In genomic region chr1:119859647-119860046, GRCh38 we compare ENCODE assay signal across 10 cellular contexts. TPM values are rescaled to one million over a fixed set of nuclear protein-coding genes. Genes with fewer than 3 reads are reported as not detected.
DNase-seq lines count a peak whose midpoint lies in the region; ATAC-seq, FAIRE-seq and TF ChIP-seq lines count a peak whose summit lies in the region.
"Had no signal": no experiment of that assay in that cellular context is flagged by ENCODE, and none has a peak within 500 bp of the region (broad histone marks: within the 10 kb centered on the region; RNA-seq: fewer than 3 reads in every experiment).

No MANE protein-coding gene starts in this region.

- H3K36me3 ChIP-seq in SJCRH30 (no peaks in the 10 kb centered on the region), psoas muscle (ENCODE audit: insufficient read depth in 1 of 2, low read depth in 1 of 2) (no peaks in the 10 kb centered on the region), tibial nerve (no peaks in the 10 kb centered on the region)

- H3K27ac ChIP-seq in SJCRH30: peak overlapping the region; percentile 33; the same call in 1 of the 2 replicates
- H3K27ac ChIP-seq in psoas muscle: no peak overlapping the region
- H3K27ac ChIP-seq in tibial nerve: no peak overlapping the region

- no peak for TF ChIP-seq EP300 in tibial nerve (IDR thresholded peaks at IDR 0.05)

- FAIRE-seq in urothelium cell line (lab: Jason Lieb, UNC): no peak

- DNase-seq in activated naive CD4-positive, alpha-beta T cell treated with anti-CD3 and anti-CD28 coated beads, Interleukin-2, amount 50 U/mL, for 72 hours (ENCODE audit: low spot score in 2 of 2): no peak
- no peak for DNase-seq in activated naive CD4-positive, alpha-beta T cell treated with Interleukin-2 at 50 U/mL for 16 hours
- DNase-seq in SJCRH30 (peak in 1 of 2 experiments; percentile 52), fibroblast of gingiva (ENCODE audit: low read depth) (peak; percentile 55), urothelium cell line (ENCODE audit: low spot score) (peak; percentile 64), psoas muscle (no peak), tibial nerve (ENCODE audit: low spot score in 2 of 2) (no peak), NCI-H1105 (lab: John Stamatoyannopoulos, UW) (no peak)
- DNase-seq: CD8-positive, alpha-beta memory T cell; left cardiac atrium had no signal

- intact Hi-C loops in psoas muscle (cut with DNase I): no loop called here

- no peaks in the 10 kb centered on the region for H3K9me3 ChIP-seq in SJCRH30 (replicated peaks)
- no peaks in the 10 kb centered on the region for H3K9me3 ChIP-seq in psoas muscle
- no peaks in the 10 kb centered on the region for H3K9me3 ChIP-seq in tibial nerve

- WGBS in psoas muscle, 3 donors: 11 to 35% (median 23%) methylated on average over 4 of the region's 4 CpGs
- 53 to 63% methylated on average over 4 of the region's 4 CpGs for WGBS in tibial nerve, 2 donors

- no peaks in the 10 kb centered on the region for H3K36me3 Mint-ChIP-seq in activated naive CD4-positive, alpha-beta T cell treated with anti-CD3 and anti-CD28 coated beads, Interleukin-2, amount 50 U/mL, for 72 hours
- H3K36me3 Mint-ChIP-seq: CD8-positive, alpha-beta memory T cell had no signal

- peak; percentile 77 to 84 for ATAC-seq in activated naive CD4-positive, alpha-beta T cell treated with anti-CD3 and anti-CD28 coated beads, Interleukin-2, amount 50 U/mL, for 72 hours
- no peak for ATAC-seq in psoas muscle

- H3K4me1 ChIP-seq in SJCRH30: peaks cover 11% of the 10 kb centered on the region
- no peaks in the 10 kb centered on the region for H3K4me1 ChIP-seq in psoas muscle
- H3K4me1 ChIP-seq in tibial nerve: no peaks in the 10 kb centered on the region

- no peak for TF ChIP-seq POLR2A in tibial nerve (IDR thresholded peaks at IDR 0.05)

- TF ChIP-seq CTCF in psoas muscle (IDR thresholded peaks at IDR 0.05) (no peak), tibial nerve (IDR thresholded peaks at IDR 0.05) (no peak)

- H3K9me3 Mint-ChIP-seq in activated naive CD4-positive, alpha-beta T cell treated with anti-CD3 and anti-CD28 coated beads, Interleukin-2, amount 50 U/mL, for 72 hours: no peaks in the 10 kb centered on the region
- H3K9me3 Mint-ChIP-seq: CD8-positive, alpha-beta memory T cell had no signal

- H3K27ac Mint-ChIP-seq in activated naive CD4-positive, alpha-beta T cell treated with anti-CD3 and anti-CD28 coated beads, Interleukin-2, amount 50 U/mL, for 72 hours: no peak overlapping the region
- H3K27ac Mint-ChIP-seq: CD8-positive, alpha-beta memory T cell had no signal

- no peak overlapping the region for H3K4me3 ChIP-seq in SJCRH30
- no peak overlapping the region for H3K4me3 ChIP-seq in psoas muscle
- H3K4me3 ChIP-seq in tibial nerve: no peak overlapping the region

- no peaks in the 10 kb centered on the region for H3K27me3 ChIP-seq in SJCRH30
- H3K27me3 ChIP-seq in psoas muscle (ENCODE audit: insufficient read depth in 3 of 3, low read length in 2 of 3): no peaks in the 10 kb centered on the region
- H3K27me3 ChIP-seq in tibial nerve: no peaks in the 10 kb centered on the region

RNA-seq across cellular contexts. Expression of gene ADAM30, which starts 36.7 kb away (rescaled TPM):
- total RNA-seq in activated naive CD4-positive, alpha-beta T cell treated with anti-CD3 and anti-CD28 coated beads, Interleukin-2, amount 50 U/mL, for 72 hours: not detected
- not detected in 2 replicates for total RNA-seq in SJCRH30 (2014; rRNA removed; shearing (Covaris generic))
- total RNA-seq in psoas muscle: not detected
- not detected for polyA plus RNA-seq in psoas muscle
- total RNA-seq in tibial nerve: not detected
- total RNA-seq: CD8-positive, alpha-beta memory T cell; left cardiac atrium had no signal
- polyA plus RNA-seq: CD8-positive, alpha-beta memory T cell had no signal

RNA-seq across cellular contexts. Expression of gene REG4, which starts 48.4 kb away (rescaled TPM):
- 1 to 10 TPM in 1 of 2 donors, under 1 TPM in 1; 0.89 to 7.2 TPM for total RNA-seq in activated naive CD4-positive, alpha-beta T cell treated with anti-CD3 and anti-CD28 coated beads, Interleukin-2, amount 50 U/mL, for 72 hours
- 0.08 TPM in 1 of 2 replicates, not detected in the other for total RNA-seq in SJCRH30 (2014; rRNA removed; shearing (Covaris generic))
- total RNA-seq in psoas muscle: not detected
- under 1 TPM in 1 of 3 donors, not detected in 2; 0.10 TPM for polyA plus RNA-seq in psoas muscle
- not detected for total RNA-seq in tibial nerve
- total RNA-seq: left cardiac atrium had no signal

Comparison
In these comparisons a context has a peak if more than half of its experiments do, and no peak if none do; other contexts are left out.
1. ATAC-seq: peak in activated naive CD4-positive, alpha-beta T cell treated with anti-CD3 and anti-CD28 coated beads, Interleukin-2, amount 50 U/mL, for 72 hours (2 of 2); none in psoas muscle (0 of 4).
2. DNase-seq: peak in fibroblast of gingiva (single experiment) and urothelium cell line (single experiment); none in activated naive CD4-positive, alpha-beta T cell treated with anti-CD3 and anti-CD28 coated beads, Interleukin-2, amount 50 U/mL, for 72 hours (0 of 2), activated naive CD4-positive, alpha-beta T cell treated with Interleukin-2 at 50 U/mL for 16 hours (single experiment), psoas muscle (0 of 2), tibial nerve (0 of 2) and NCI-H1105 (single experiment).